ENCODE assay signal across 1 cellular context in genomic region chr6:56521988-56522387, GRCh38.
TF ChIP-seq lines count a peak whose summit lies in the region.

No MANE protein-coding gene starts in this region.

TF ChIP-seq in HEK293, 187 proteins besides CTCF, POLR2A, EP300 and RAD21 (continued from another document):
- TF ChIP-seq ZSCAN18 (tag by site-specific recombination; IDR thresholded peaks at IDR 0.05) (no peak), ATF2 (tag by site-specific recombination; IDR thresholded peaks at IDR 0.05; ENCODE audit: low read depth) (no peak), SP2 (tag by site-specific recombination; IDR thresholded peaks at IDR 0.05) (no peak), PATZ1 (tag by site-specific recombination; IDR thresholded peaks at IDR 0.05) (no peak)
